8 cellular contexts compared by ENCODE assay signal in genomic region chr10:72334832-72335393, GRCh38. TPM values are rescaled to one million over a fixed set of nuclear protein-coding genes. Genes with fewer than 3 reads are reported as not detected.
DNase-seq lines count a peak whose midpoint lies in the region; ATAC-seq and TF ChIP-seq lines count a peak whose summit lies in the region.

No MANE protein-coding gene starts in this region.

- H3K4me3 Mint-ChIP-seq in activated naive CD8-positive, alpha-beta T cell treated with anti-CD3 and anti-CD28 coated beads, Interleukin-2, amount 10 ng/mL, durations not matched to agents 7 days and 5 days, result peak overlapping the region; percentile 80

- peaks cover 16% of the 10 kb centered on the region for H3F3A ChIP-seq in SK-N-SH (replicated peaks; ENCODE audit: insufficient read depth)

- peak overlapping the region; percentile 73 for H3K27ac Mint-ChIP-seq in activated naive CD8-positive, alpha-beta T cell treated with anti-CD3 and anti-CD28 coated beads, Interleukin-2, amount 10 ng/mL, durations not matched to agents 7 days and 5 days

- peak overlapping the region; percentile 35; the same call in 1 of the 2 replicates for H3K4me2 ChIP-seq in SK-N-SH

- H3K27me3 Mint-ChIP-seq in activated naive CD8-positive, alpha-beta T cell treated with anti-CD3 and anti-CD28 coated beads, Interleukin-2, amount 10 ng/mL, durations not matched to agents 7 days and 5 days, result no peaks in the 10 kb centered on the region

- H3K4me3 ChIP-seq in SK-N-SH (ENCODE audit: low read depth in 2 of 2, low read length in 1 of 2) (no peak overlapping the region), right cardiac atrium (ENCODE audit: low read length) (no peak overlapping the region), sigmoid colon (no peak overlapping the region)

- H3K4me1 Mint-ChIP-seq in activated naive CD8-positive, alpha-beta T cell treated with anti-CD3 and anti-CD28 coated beads, Interleukin-2, amount 10 ng/mL, durations not matched to agents 7 days and 5 days, result peaks cover 64% of the 10 kb centered on the region

- no peaks in the 10 kb centered on the region for H3K9me2 ChIP-seq in SK-N-SH

- CTCF ChIA-PET in SK-N-SH (lab: Yijun Ruan, JAX), result interaction anchor here (1.0 to 14.0 kb wide), 13 partner anchors 7 to 291 kb away, joined by 3 to 198 read pairs (median 5); partner anchors contain the start of genes DDIT4 and DNAJB12

- H3K36me3 Mint-ChIP-seq in activated naive CD8-positive, alpha-beta T cell treated with anti-CD3 and anti-CD28 coated beads, Interleukin-2, amount 10 ng/mL, durations not matched to agents 7 days and 5 days, result peaks cover 7% of the 10 kb centered on the region

- no peak overlapping the region for H2AFZ ChIP-seq in SK-N-SH (ENCODE audit: low read depth)

- DNase-seq in SK-N-SH, result peak; percentile 56
- peak; percentile 92 for DNase-seq in activated naive CD8-positive, alpha-beta T cell treated with anti-CD3 and anti-CD28 coated beads, Interleukin-2, amount 10 ng/mL, durations not matched to agents 7 days and 5 days
- DNase-seq in right cardiac atrium, result peak; percentile 91 to 96 (median 91)
- DNase-seq in sigmoid colon, result peak; percentile 93
- no peak for DNase-seq in G401 (ENCODE audit: low spot score)
- no peak for DNase-seq in NCI-H345 treated with DMSO at 0.1 percent for 48 hours (lab: John Stamatoyannopoulos, UW; ENCODE audit: unreplicated experiment)

- in situ Hi-C loops in G401 (cut with HindIII; ENCODE audit: low sequenced_read_pairs), result no loop called here

- no peak for TF ChIP-seq POLR2A in sigmoid colon (IDR thresholded peaks at IDR 0.05)

- H3K36me3 ChIP-seq in SK-N-SH (replicated peaks in 1 of 2; ENCODE audit: control insufficient read depth in 1 of 2, insufficient read depth in 2 of 2, low read length in 1 of 2) (peaks cover 28 to 30% of the 10 kb centered on the region in 2 experiments), sigmoid colon (peaks cover 8 to 53% (median 23%) of the 10 kb centered on the region in 4 donors)

- H3K27me3 ChIP-seq in SK-N-SH (ENCODE audit: insufficient read depth), result no peaks in the 10 kb centered on the region
- no peaks in the 10 kb centered on the region for H3K27me3 ChIP-seq in right cardiac atrium (ENCODE audit: control insufficient read depth, insufficient read depth)
- no peaks in the 10 kb centered on the region for H3K27me3 ChIP-seq in sigmoid colon

- TF ChIP-seq CTCF in SK-N-SH (IDR thresholded peaks at IDR 0.05) (peak; percentile 16; the same call in 1 of the 2 replicates), sigmoid colon (IDR thresholded peaks at IDR 0.05) (no peak)

- POLR2A ChIA-PET in SK-N-SH (lab: Yijun Ruan, JAX), result interaction anchor here (0.7 to 15.0 kb wide), 3 partner anchors 14 to 227 kb away, joined by 3 to 234 read pairs (median 18); partner anchors contain the start of gene DDIT4
- POLR2A ChIA-PET in activated naive CD8-positive, alpha-beta T cell treated with anti-CD3 and anti-CD28 coated beads, Interleukin-2, amount 10 ng/mL, durations not matched to agents 7 days and 5 days (lab: Charles Lee), result interaction anchor here (0.8 to 32.2 kb wide), 12 partner anchors 9 to 256 kb away, joined by 3 to 1812 read pairs (median 10); partner anchors contain the start of genes ANAPC16, ASCC1, DDIT4 and SPOCK2

- TF ChIP-seq EP300 in SK-N-SH (IDR thresholded peaks at IDR 0.05; ENCODE audit: borderline replicate concordance in 1 of 2, low read depth in 1 of 2, low read length in 1 of 2) (peak in 1 of 2 experiments; percentile 31; a peak in 1 of 4 replicates), sigmoid colon (IDR thresholded peaks at IDR 0.05) (peak in 2 of 4 donors; percentile 44 to 75)

- H3K4me1 ChIP-seq in SK-N-SH (ENCODE audit: control insufficient read depth in 1 of 2, insufficient read depth in 2 of 2, low read depth in 1 of 2, low read length in 1 of 2) (peaks cover 15 to 68% of the 10 kb centered on the region in 2 experiments), right cardiac atrium (ENCODE audit: control insufficient read depth, insufficient read depth, low read length) (peaks cover 41% of the 10 kb centered on the region), sigmoid colon (peaks cover 0 to 61% (median 53%) of the 10 kb centered on the region in 4 donors)

- TF ChIP-seq RAD21 in SK-N-SH (IDR thresholded peaks at IDR 0.05; ENCODE audit: low read length), result peak; percentile 31

- H3K9me3 ChIP-seq in SK-N-SH, result no peaks in the 10 kb centered on the region
- no peaks in the 10 kb centered on the region for H3K9me3 ChIP-seq in right cardiac atrium (ENCODE audit: control insufficient read depth, low read length)
- H3K9me3 ChIP-seq in sigmoid colon, result no peaks in the 10 kb centered on the region

- 40% methylated on average over 8 of the region's 15 CpGs for WGBS in SK-N-SH (ENCODE audit: low lambda C conversion rate)
- 12% methylated on average over 15 of the region's 15 CpGs for WGBS in right cardiac atrium
- WGBS in sigmoid colon, 2 donors, result 32 to 75% methylated on average over 15 of the region's 15 CpGs

- H3K27ac ChIP-seq in SK-N-SH (ENCODE audit: low read depth in 2 of 2, low read length in 1 of 2), result peak overlapping the region; percentile 57 to 99; a peak in 3 of 4 replicates
- H3K27ac ChIP-seq in right cardiac atrium (ENCODE audit: low read length), result peak overlapping the region; percentile 92
- H3K27ac ChIP-seq in sigmoid colon, result peak overlapping the region; percentile 75 to 87 (median 80)

- H3K9me3 Mint-ChIP-seq in activated naive CD8-positive, alpha-beta T cell treated with anti-CD3 and anti-CD28 coated beads, Interleukin-2, amount 10 ng/mL, durations not matched to agents 7 days and 5 days, result no peaks in the 10 kb centered on the region

- H3K9ac ChIP-seq in SK-N-SH, result 0 out of 2 replicates have a peak overlapping the region, but pooled peaks have one; percentile 1

- no peaks in the 10 kb centered on the region for H3K79me2 ChIP-seq in SK-N-SH (ENCODE audit: insufficient read depth)

- peak; percentile 57 for ATAC-seq in GM18870 (IDR thresholded peaks at IDR 0.05; ENCODE audit: unreplicated experiment)
- peak; percentile 63 for ATAC-seq in HG03095 (IDR thresholded peaks at IDR 0.05; ENCODE audit: unreplicated experiment)
- ATAC-seq in activated naive CD8-positive, alpha-beta T cell treated with anti-CD3 and anti-CD28 coated beads, Interleukin-2, amount 10 ng/mL, durations not matched to agents 7 days and 5 days (ENCODE audit: low read depth), result peak; percentile 51
- ATAC-seq in right cardiac atrium, result peak; percentile 65 to 76

- no peaks in the 10 kb centered on the region for H4K20me1 ChIP-seq in SK-N-SH (ENCODE audit: insufficient read depth)

- intact Hi-C loops in right cardiac atrium (cut with DNase I) (loop anchor here (5.0 to 10.0 kb wide), 8 partner anchors 60 to 370 kb away; partner anchors contain the start of genes ANAPC16 (in 1 of the 4), ASCC1 (in 1 of the 4), CHST3 (in 1 of the 4) and DDIT4 (in 1 of the 4)), sigmoid colon (cut with DNase I) (loop anchor here (5.0 to 10.0 kb wide), 5 partner anchors 118 to 440 kb away; partner anchors contain the start of genes ANAPC16 and ASCC1)

TF ChIP-seq in SK-N-SH, 30 proteins besides CTCF, POLR2A, EP300 and RAD21 (continues in another document):
- TF ChIP-seq RFX5 (IDR thresholded peaks at IDR 0.05; ENCODE audit: low read length) (no peak), FOXJ3 (CRISPR knock-in tag; IDR thresholded peaks at IDR 0.05) (0 out of 2 replicates have a peak, but pooled peaks have one; percentile 38), NRF1 (IDR thresholded peaks at IDR 0.05; ENCODE audit: low read depth, low read length) (no peak), MEF2A (IDR thresholded peaks at IDR 0.05; ENCODE audit: borderline replicate concordance, low read depth) (no peak), MXI1 (IDR thresholded peaks at IDR 0.05; ENCODE audit: low read depth, low read length) (no peak), ZBTB33 (IDR thresholded peaks at IDR 0.05; ENCODE audit: borderline replicate concordance, low read depth) (no peak), FOXM1 (IDR thresholded peaks at IDR 0.05; ENCODE audit: low read depth) (no peak), EZH2phosphoT487 (IDR thresholded peaks at IDR 0.05; ENCODE audit: borderline replicate concordance, low read depth) (no peak), TAF1 (IDR thresholded peaks at IDR 0.05; ENCODE audit: borderline replicate concordance, low read depth, low read length) (no peak), YY1 (IDR thresholded peaks at IDR 0.05; ENCODE audit: low read depth) (no peak), TEAD4 (IDR thresholded peaks at IDR 0.05; ENCODE audit: borderline replicate concordance, insufficient read depth) (no peak), POLR2AphosphoS5 (IDR thresholded peaks at IDR 0.05; ENCODE audit: low read depth, low read length) (no peak), GABPA (IDR thresholded peaks at IDR 0.05; ENCODE audit: low read depth) (no peak)

RNA-seq across cellular contexts. Expression of gene DNAJB12, which starts 19.8 kb away (rescaled TPM):
- polyA plus RNA-seq in SK-N-SH (2012; rRNA removed) (22.9 and 25.8 TPM in 2 replicates), right cardiac atrium (25.8 TPM), sigmoid colon (10 to 100 TPM in 2 of 3 donors, 1 to 10 TPM in 1; 9.5 to 28.7 (median 15.6) TPM)
- 15.6 and 19.0 TPM in 2 replicates for polyA plus RNA-seq in SK-N-SH (2012; cell fraction: cytosol; rRNA removed)
- polyA plus RNA-seq in SK-N-SH (2012; cell fraction: nucleus; rRNA removed), result 38.8 and 40.0 TPM in 2 replicates
- total RNA-seq in activated naive CD8-positive, alpha-beta T cell treated with anti-CD3 and anti-CD28 coated beads, Interleukin-2, amount 10 ng/mL, durations not matched to agents 7 days and 5 days, result 10 to 100 TPM; 24.3 to 26.5 TPM
- total RNA-seq in right cardiac atrium (10 to 100 TPM; 26.9 to 35.0 (median 30.9) TPM), sigmoid colon (10 to 100 TPM; 22.4 to 38.5 (median 30.0) TPM)
- total RNA-seq in G401 (2014; rRNA removed; shearing (Covaris generic)), result 22.6 and 23.1 TPM in 2 replicates

Comparison
In these comparisons a context has a peak if more than half of its experiments do, and no peak if none do; other contexts are left out.
1. DNase-seq: peak in SK-N-SH (single experiment), activated naive CD8-positive, alpha-beta T cell treated with anti-CD3 and anti-CD28 coated beads, Interleukin-2, amount 10 ng/mL, durations not matched to agents 7 days and 5 days (single experiment), right cardiac atrium (3 of 3) and sigmoid colon (single experiment); none in G401 (single experiment) and NCI-H345 treated with DMSO at 0.1 percent for 48 hours (single experiment).
2. Peak in every context shown above with its lines, with median percentiles within 50 percentile points of each other: ATAC-seq and H3K27ac ChIP-seq.